9 cellular contexts compared by ENCODE assay signal in the genomic region with DNA sequence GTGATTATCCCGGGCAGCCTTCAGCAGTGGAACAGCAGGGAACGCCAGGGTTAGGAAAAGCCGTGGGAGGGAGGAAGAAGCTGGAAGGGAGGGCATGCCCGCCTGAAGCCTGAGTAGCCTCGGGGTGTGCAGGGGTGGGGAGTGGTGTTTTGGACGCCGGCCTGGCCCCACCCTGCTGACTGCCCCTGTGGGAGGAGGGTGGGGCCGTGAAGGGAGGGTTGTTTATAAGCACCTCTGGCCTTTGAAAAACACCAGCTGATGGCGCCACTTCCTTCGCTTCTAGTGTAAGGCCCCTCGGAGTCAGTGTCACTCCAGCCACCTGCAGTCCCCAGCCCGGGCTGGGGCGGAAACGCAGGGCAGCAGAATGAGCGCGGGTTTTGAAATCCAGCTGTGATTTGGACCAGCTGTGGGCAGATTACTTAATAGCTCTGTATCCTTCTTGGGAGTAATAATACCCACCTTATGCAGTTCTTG. TPM values are rescaled to one million over a fixed set of nuclear protein-coding genes. Genes with fewer than 3 reads are reported as not detected.
DNase-seq lines count a peak whose midpoint lies in the region; ATAC-seq, FAIRE-seq and TF ChIP-seq lines count a peak whose summit lies in the region.
"Had no signal": no experiment of that assay in that cellular context is flagged by ENCODE, and none has a peak within 500 bp of the region (broad histone marks: within the 10 kb centered on the region; RNA-seq: fewer than 3 reads in every experiment).

No MANE protein-coding gene starts in this region.

- H3K4me1 ChIP-seq in OCI-LY7 (ENCODE audit: insufficient read depth, low read length, poor library complexity, severe bottlenecking): no peaks in the 10 kb centered on the region
- H3K4me1 ChIP-seq in trophoblast cell (ENCODE audit: control insufficient read depth in 1 of 2, insufficient read depth in 2 of 2, low read length in 2 of 2): peaks cover 4 to 8% of the 10 kb centered on the region in 2 experiments

- FAIRE-seq in frontal cortex (lab: Jason Lieb, UNC): no peak

- no peaks in the 10 kb centered on the region for H3K79me2 ChIP-seq in OCI-LY7 (ENCODE audit: insufficient read depth, low read depth, low read length)
- no peaks in the 10 kb centered on the region for H3K79me2 ChIP-seq in trophoblast cell (ENCODE audit: control insufficient read depth, insufficient read depth, low read length, poor library complexity)

- H4K8ac ChIP-seq in trophoblast cell (ENCODE audit: low read depth, low read length): no peak overlapping the region

- H3K9me3 ChIP-seq in OCI-LY7 (ENCODE audit: low read length) (no peaks in the 10 kb centered on the region), trophoblast cell (ENCODE audit: insufficient read depth, low read depth, low read length) (peaks cover 3% of the 10 kb centered on the region)

- no peak overlapping the region for H3K23ac ChIP-seq in trophoblast cell (ENCODE audit: low read length)

- POLR2A ChIA-PET in OCI-LY7 (lab: Charles Lee): interaction anchor here (0.7 to 0.9 kb wide), 2 partner anchors 9 to 318 kb away, joined by 3 read pairs; no protein-coding TSS in a partner anchor

- in situ Hi-C loops in GM13976 (cut with MboI; ENCODE audit: low sequenced_read_pairs, unreplicated experiment): no loop called here

- no peak overlapping the region for H3K4ac ChIP-seq in trophoblast cell (ENCODE audit: low read depth, low read length)

- no peak for ATAC-seq in HG03432 (IDR thresholded peaks at IDR 0.05; ENCODE audit: unreplicated experiment)

- no peak overlapping the region for H4K91ac ChIP-seq in trophoblast cell (ENCODE audit: low read depth, low read length)

- H3K9me2 ChIP-seq in OCI-LY7 (ENCODE audit: insufficient read depth, low read length): no peaks in the 10 kb centered on the region

- CTCF ChIA-PET in OCI-LY7 (lab: Charles Lee; ENCODE audit: unreplicated experiment): no interaction called here

- H2AK5ac ChIP-seq in trophoblast cell (ENCODE audit: low read length): no peak overlapping the region

- TF ChIP-seq CTCF in OCI-LY7 (conservative IDR thresholded peaks at IDR 0.05; ENCODE audit: low read length) (peak; percentile 26; the same call in 1 of the 2 replicates), fibroblast of villous mesenchyme (IDR thresholded peaks at IDR 0.05; ENCODE audit: insufficient read depth, low read depth, low read length) (peak; percentile 3), GM13976 (IDR thresholded peaks at IDR 0.05; ENCODE audit: borderline replicate concordance, control extremely low read depth, extremely low read depth, insufficient read depth, missing control alignments) (no peak)

- no peaks in the 10 kb centered on the region for H3K27me3 ChIP-seq in trophoblast cell (ENCODE audit: insufficient read depth, low read length)

- no peaks in the 10 kb centered on the region for H3K36me3 ChIP-seq in OCI-LY7 (ENCODE audit: insufficient read depth, low read length)
- H3K36me3 ChIP-seq in trophoblast cell (ENCODE audit: control insufficient read depth in 1 of 2, insufficient read depth in 2 of 2, low read length in 2 of 2): no peaks in the 10 kb centered on the region

- no peak overlapping the region for H2BK120ac ChIP-seq in trophoblast cell (ENCODE audit: insufficient read depth, low read length, poor library complexity)

- WGBS in trophoblast cell (ENCODE audit: extremely low coverage, insufficient coverage, insufficient read length): no CpG with 5 or more reads among the region's 16 CpGs

- H3K4me2 ChIP-seq in OCI-LY7 (ENCODE audit: low read length): no peak overlapping the region
- peak overlapping the region; percentile 28 for H3K4me2 ChIP-seq in trophoblast cell (ENCODE audit: low read length)

- H4K12ac ChIP-seq in trophoblast cell (ENCODE audit: low read depth, low read length): no peak overlapping the region

- intact Hi-C loops in OCI-LY7 (cut with micrococcal nuclease; ENCODE audit: unreplicated experiment): no loop called here

- no peak overlapping the region for H3K9ac ChIP-seq in trophoblast cell (ENCODE audit: low read length)

- H2AFZ ChIP-seq in OCI-LY7 (ENCODE audit: low read length) (no peak overlapping the region), trophoblast cell (ENCODE audit: insufficient read depth, low read length, poor library complexity) (no peak overlapping the region)

- H3K4me3 ChIP-seq in OCI-LY7 (ENCODE audit: low read depth, low read length, poor library complexity, severe bottlenecking) (no peak overlapping the region), fibroblast of villous mesenchyme (ENCODE audit: low read depth, low read length) (peak overlapping the region; percentile 37), trophoblast cell (ENCODE audit: low read depth, low read length) (no peak overlapping the region)

- H3K18ac ChIP-seq in trophoblast cell (ENCODE audit: low read length): no peak overlapping the region

- no peak overlapping the region for H2BK5ac ChIP-seq in trophoblast cell (ENCODE audit: low read depth, low read length, poor library complexity)

- H3K27ac ChIP-seq in OCI-LY7 (ENCODE audit: low read depth, low read length, poor library complexity, severe bottlenecking): no peak overlapping the region
- no peak overlapping the region for H3K27ac ChIP-seq in trophoblast cell (ENCODE audit: low read depth, low read length)

- no peak overlapping the region for H2BK12ac ChIP-seq in trophoblast cell (ENCODE audit: low read length)

- H4K20me1 ChIP-seq in OCI-LY7 (ENCODE audit: insufficient read depth, low read length): no peaks in the 10 kb centered on the region

- BruUV-seq in OCI-LY7 (replicated peaks; lab: Mats Ljungman, UMichigan): no TSS peak

- H3K14ac ChIP-seq in trophoblast cell (ENCODE audit: low read length): no peak overlapping the region

- DNase-seq in EL: peak; percentile 53
- no peak for DNase-seq in OCI-LY7 (ENCODE audit: low spot score)
- DNase-seq in fibroblast of villous mesenchyme (ENCODE audit: low read depth): peak; percentile 53
- peak; percentile 44 to 59 for DNase-seq in trophoblast cell
- DNase-seq in frontal cortex (ENCODE audit: low spot score in 2 of 2): no peak
- no peak for DNase-seq in GM13976 (ENCODE audit: low spot score)
- no peak for DNase-seq in NCI-H2029 (lab: John Stamatoyannopoulos, UW)
- DNase-seq: NCI-H345 had no signal

- H3K79me1 ChIP-seq in trophoblast cell (ENCODE audit: low read length): no peaks in the 10 kb centered on the region

RNA-seq across cellular contexts. Expression of a gene that starts 52.8 kb away (rescaled TPM):
- 0.10 and 0.38 TPM in 2 replicates for total RNA-seq in OCI-LY7 (2014; rRNA removed; shearing (Covaris generic))
- total RNA-seq in OCI-LY7 (2022): 0.94 and 1.1 TPM in 2 replicates
- total RNA-seq in fibroblast of villous mesenchyme: under 0.01 and 1.7 TPM in 2 replicates
- polyA plus RNA-seq in trophoblast cell (2013): 2.4 and 2.7 TPM in 2 replicates
- total RNA-seq in frontal cortex: 4.9 TPM

Comparison
In these comparisons a context has a peak if more than half of its experiments do, and no peak if none do; other contexts are left out.
1. DNase-seq: peak in EL (single experiment), fibroblast of villous mesenchyme (single experiment) and trophoblast cell (2 of 2); none in OCI-LY7 (single experiment), frontal cortex (0 of 2), GM13976 (single experiment) and NCI-H2029 (single experiment).